In genomic region chr11:68349461-68350249, GRCh38 we compare ENCODE assay signal across 8 cellular contexts.
"Had no signal": no experiment of that assay in that cellular context is flagged by ENCODE, and none has a peak within 500 bp of the region (broad histone marks: within the 10 kb centered on the region; RNA-seq: fewer than 3 reads in every experiment).

No MANE protein-coding gene starts in this region.

- H3K4me3 ChIP-seq: neural progenitor cell, pancreas, tibial nerve had no signal

- H3K27ac ChIP-seq: neural progenitor cell, pancreas, tibial nerve had no signal

- DNase-seq: activated CD8-positive, alpha-beta memory T cell treated with anti-CD3 and anti-CD28 coated beads, Interleukin-2, amount 50 U/mL, for 48 hours; activated CD8-positive, alpha-beta T cell treated with anti-CD3 and anti-CD28 coated beads, Interleukin-2, amount 10 ng/mL, durations not matched to agents 7 days and 5 days; activated naive CD4-positive, alpha-beta T cell; activated naive CD8-positive, alpha-beta T cell treated with anti-CD3 and anti-CD28 coated beads, Interleukin-2, amount 50 U/mL, for 24 hours; glutamatergic neuron; pancreas had no signal

- H3K9me3 ChIP-seq: pancreas, tibial nerve had no signal

- H3K36me3 ChIP-seq: neural progenitor cell, pancreas had no signal

- ATAC-seq: activated CD8-positive, alpha-beta T cell treated with anti-CD3 and anti-CD28 coated beads, Interleukin-2, amount 10 ng/mL, durations not matched to agents 7 days and 5 days; activated naive CD8-positive, alpha-beta T cell treated with anti-CD3 and anti-CD28 coated beads, Interleukin-2, amount 50 U/mL, for 24 hours; pancreas had no signal

- H3K27me3 ChIP-seq: neural progenitor cell, pancreas, tibial nerve had no signal
